In the genomic region with DNA sequence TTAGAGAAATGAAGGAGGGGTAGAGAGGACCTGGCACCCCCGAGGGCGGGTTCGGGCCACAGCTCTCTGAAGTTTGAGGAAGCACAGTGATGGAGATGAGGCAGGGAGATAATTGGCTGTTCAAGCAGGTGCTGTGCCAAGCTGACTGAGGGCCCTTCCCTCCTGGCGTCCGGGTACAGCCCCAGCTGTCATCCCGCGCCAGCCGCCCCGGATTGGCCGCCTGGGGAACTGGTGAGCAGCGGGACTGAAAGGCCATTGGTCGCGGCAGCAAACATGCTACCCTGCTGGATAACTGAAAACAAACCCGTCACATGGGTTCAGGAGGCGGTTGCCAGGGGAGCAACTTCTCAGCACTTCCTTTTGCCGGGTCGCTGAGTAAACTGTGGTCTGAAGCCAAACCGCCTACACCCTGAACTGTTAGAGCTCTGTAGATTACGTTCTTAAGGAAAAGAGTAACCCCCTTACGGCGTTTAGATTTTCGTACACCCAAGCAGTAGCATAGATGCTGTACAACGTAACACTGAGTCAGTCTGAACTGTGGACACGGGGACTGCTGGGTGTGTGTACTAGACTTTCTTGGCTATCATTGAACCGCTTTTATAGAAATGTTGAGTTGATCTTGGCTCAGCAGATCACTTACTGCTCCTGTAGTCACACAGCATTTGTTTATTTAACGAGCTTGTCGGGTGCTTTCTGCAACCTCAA, we compare ENCODE assay signal across 8 cellular contexts. TPM values are rescaled to one million over a fixed set of nuclear protein-coding genes. Genes with fewer than 3 reads are reported as not detected.
A peak's percentile ranks its signal among the peaks of the same experiment; 100 is the strongest.
DNase-seq lines count a peak whose midpoint lies in the region; ATAC-seq and TF ChIP-seq lines count a peak whose summit lies in the region.

No MANE protein-coding gene starts in this region.

- H3K9me3 ChIP-seq in naive thymus-derived CD4-positive, alpha-beta T cell (ENCODE audit: control insufficient read depth in 2 of 3, low read length in 3 of 3) = no peaks in the 10 kb centered on the region

- peak overlapping the region; percentile 88 for H3K4me3 Mint-ChIP-seq in GM23338
- H3K4me3 Mint-ChIP-seq in activated T-helper 17 cell treated with anti-CD3 and anti-CD28 coated beads, Interleukin-2, amount 50 U/mL, for 72 hours = peak overlapping the region; percentile 92
- peak overlapping the region; percentile 88 to 97 (median 93) for H3K4me3 Mint-ChIP-seq in naive thymus-derived CD4-positive, alpha-beta T cell
- H3K4me3 Mint-ChIP-seq in stimulated activated memory B cell treated with anti-CD40 and anti-IgM and Interleukin-4, amounts not matched to agents 10 μg/mL and 1 μg/mL and 100 μg/mL, for 72 hours = peak overlapping the region; percentile 99

- CTCF ChIA-PET in naive thymus-derived CD4-positive, alpha-beta T cell (lab: Charles Lee) = interaction anchor here (0.8 to 2.1 kb wide), 4 partner anchors 27 to 94 kb away, joined by 3 to 8 read pairs (median 6); no protein-coding TSS in a partner anchor

- H3K9me3 Mint-ChIP-seq in GM23338 = no peaks in the 10 kb centered on the region; the same call in 2 of the 3 replicates
- H3K9me3 Mint-ChIP-seq in activated T-helper 17 cell treated with anti-CD3 and anti-CD28 coated beads, Interleukin-2, amount 50 U/mL, for 72 hours = no peaks in the 10 kb centered on the region
- H3K9me3 Mint-ChIP-seq in naive thymus-derived CD4-positive, alpha-beta T cell = peaks cover 0 to 6% (median 0%) of the 10 kb centered on the region in 11 donors
- H3K9me3 Mint-ChIP-seq in stimulated activated memory B cell treated with anti-CD40 and anti-IgM and Interleukin-4, amounts not matched to agents 10 μg/mL and 1 μg/mL and 100 μg/mL, for 72 hours = peaks cover 3% of the 10 kb centered on the region

- H3K4me1 ChIP-seq in GM23338 (ENCODE audit: insufficient read depth) = peaks cover 39% of the 10 kb centered on the region
- H3K4me1 ChIP-seq in naive thymus-derived CD4-positive, alpha-beta T cell (ENCODE audit: control insufficient read depth in 2 of 2, insufficient read depth in 2 of 2, low read length in 2 of 2) = peaks cover 22 to 37% of the 10 kb centered on the region in 2 donors

- peaks cover 6% of the 10 kb centered on the region for H3K27me3 Mint-ChIP-seq in GM23338 (ENCODE audit: insufficient read depth, low read depth, poor library complexity)
- no peaks in the 10 kb centered on the region for H3K27me3 Mint-ChIP-seq in activated T-helper 17 cell treated with anti-CD3 and anti-CD28 coated beads, Interleukin-2, amount 50 U/mL, for 72 hours
- peaks cover 0 to 3% (median 0%) of the 10 kb centered on the region in 5 donors for H3K27me3 Mint-ChIP-seq in naive thymus-derived CD4-positive, alpha-beta T cell
- H3K27me3 Mint-ChIP-seq in stimulated activated memory B cell treated with anti-CD40 and anti-IgM and Interleukin-4, amounts not matched to agents 10 μg/mL and 1 μg/mL and 100 μg/mL, for 72 hours = no peaks in the 10 kb centered on the region

- H3K4me1 Mint-ChIP-seq in GM23338 = peaks cover 35% of the 10 kb centered on the region
- H3K4me1 Mint-ChIP-seq in activated T-helper 17 cell treated with anti-CD3 and anti-CD28 coated beads, Interleukin-2, amount 50 U/mL, for 72 hours = peaks cover 25% of the 10 kb centered on the region
- peaks cover 23 to 62% (median 42%) of the 10 kb centered on the region in 7 donors for H3K4me1 Mint-ChIP-seq in naive thymus-derived CD4-positive, alpha-beta T cell
- H3K4me1 Mint-ChIP-seq in stimulated activated memory B cell treated with anti-CD40 and anti-IgM and Interleukin-4, amounts not matched to agents 10 μg/mL and 1 μg/mL and 100 μg/mL, for 72 hours = peaks cover 43% of the 10 kb centered on the region

- H3K36me3 ChIP-seq in GM23338 (ENCODE audit: insufficient read depth) = peaks cover 23% of the 10 kb centered on the region
- H3K36me3 ChIP-seq in naive thymus-derived CD4-positive, alpha-beta T cell (ENCODE audit: control insufficient read depth in 2 of 3, insufficient read depth in 3 of 3, low read length in 3 of 3) = peaks cover 2 to 13% (median 4%) of the 10 kb centered on the region in 3 experiments

- POLR2A ChIA-PET in naive thymus-derived CD4-positive, alpha-beta T cell (lab: Charles Lee) = interaction anchor here (0.9 to 4.8 kb wide), 15 partner anchors 8 to 371 kb away, joined by 3 to 50 read pairs (median 5); partner anchors contain the start of gene PAXIP1

- H3K79me2 ChIP-seq in GM23338 (replicated peaks; ENCODE audit: insufficient read depth) = peaks cover 58% of the 10 kb centered on the region

- TF ChIP-seq CTCF in GM23338 (conservative IDR thresholded peaks at IDR 0.05; ENCODE audit: low read depth in 2 of 2) = no peak
- TF ChIP-seq CTCF in fibroblast of mammary gland (conservative IDR thresholded peaks at IDR 0.05; ENCODE audit: control insufficient read depth, insufficient read depth, low read depth, low read length) = no peak

- H3K27ac Mint-ChIP-seq in GM23338 = no peak overlapping the region; the same call in 1 of the 2 replicates
- peak overlapping the region; percentile 95 for H3K27ac Mint-ChIP-seq in activated T-helper 17 cell treated with anti-CD3 and anti-CD28 coated beads, Interleukin-2, amount 50 U/mL, for 72 hours
- H3K27ac Mint-ChIP-seq in naive thymus-derived CD4-positive, alpha-beta T cell = peak overlapping the region; percentile 91 to 99 (median 97)
- H3K27ac Mint-ChIP-seq in stimulated activated memory B cell treated with anti-CD40 and anti-IgM and Interleukin-4, amounts not matched to agents 10 μg/mL and 1 μg/mL and 100 μg/mL, for 72 hours = peak overlapping the region; percentile 94

- peak overlapping the region; percentile 98 for H3K4me2 ChIP-seq in GM23338

- H3K27me3 ChIP-seq in GM23338 (ENCODE audit: insufficient read depth) = no peaks in the 10 kb centered on the region
- no peaks in the 10 kb centered on the region for H3K27me3 ChIP-seq in naive thymus-derived CD4-positive, alpha-beta T cell (ENCODE audit: control insufficient read depth in 2 of 2, insufficient read depth in 2 of 2, low read length in 2 of 2)

- 0 out of 2 replicates have a peak overlapping the region, but pooled peaks have one; percentile 70 for H3K27ac ChIP-seq in GM23338 (ENCODE audit: low read depth)
- peak overlapping the region; percentile 78 for H3K27ac ChIP-seq in naive thymus-derived CD4-positive, alpha-beta T cell (ENCODE audit: low read depth, low read length)

- peaks cover 44% of the 10 kb centered on the region for H3K36me3 Mint-ChIP-seq in GM23338 (ENCODE audit: low read depth)
- H3K36me3 Mint-ChIP-seq in activated T-helper 17 cell treated with anti-CD3 and anti-CD28 coated beads, Interleukin-2, amount 50 U/mL, for 72 hours (ENCODE audit: low read depth) = peaks cover 70% of the 10 kb centered on the region
- peaks cover 0 to 37% (median 0%) of the 10 kb centered on the region in 5 donors for H3K36me3 Mint-ChIP-seq in naive thymus-derived CD4-positive, alpha-beta T cell
- H3K36me3 Mint-ChIP-seq in stimulated activated memory B cell treated with anti-CD40 and anti-IgM and Interleukin-4, amounts not matched to agents 10 μg/mL and 1 μg/mL and 100 μg/mL, for 72 hours = peaks cover 32% of the 10 kb centered on the region

- H3F3A ChIP-seq in GM23338 (replicated peaks; ENCODE audit: low read depth) = no peaks in the 10 kb centered on the region

- intact Hi-C loops in naive thymus-derived CD4-positive, alpha-beta T cell (cut with micrococcal nuclease) = loop anchor here (1.0 to 5.0 kb wide), 10 partner anchors 37 to 1342 kb away; partner anchors contain the start of genes RBM33 (in 1 of the 2) and RNF32 (in 1 of the 2)

- DNase-seq in Daoy (ENCODE audit: low read depth) (peak; percentile 99), GM23338 (ENCODE audit: low spot score) (peak; percentile 95), LHCN-M2 (ENCODE audit: low read depth) (peak; percentile 97), RPMI7951 (ENCODE audit: low read depth) (peak; percentile 97), fibroblast of mammary gland (ENCODE audit: low read depth) (peak; percentile 97)
- DNase-seq in naive thymus-derived CD4-positive, alpha-beta T cell = peak; percentile 86 to 98 (median 98)

- H3K4me3 ChIP-seq in GM23338 (peak overlapping the region; percentile 87), fibroblast of mammary gland (ENCODE audit: control insufficient read depth, low read depth, low read length) (peak overlapping the region; percentile 67)
- H3K4me3 ChIP-seq in naive thymus-derived CD4-positive, alpha-beta T cell (ENCODE audit: low read length) = peak overlapping the region; percentile 73

- H2AFZ ChIP-seq in GM23338 = no peak overlapping the region

- peak; percentile 76 for ATAC-seq in GM23338
- ATAC-seq in activated T-helper 17 cell treated with anti-CD3 and anti-CD28 coated beads, Interleukin-2, amount 50 U/mL, for 72 hours (replicated peaks) = peak; percentile 78
- ATAC-seq in naive thymus-derived CD4-positive, alpha-beta T cell = peak; percentile 81
- ATAC-seq in stimulated activated memory B cell treated with anti-CD40 and anti-IgM and Interleukin-4, amounts not matched to agents 10 μg/mL and 1 μg/mL and 100 μg/mL, for 72 hours = peak; percentile 88

- 0 out of 2 replicates have a peak, but pooled peaks cover 5% of the 10 kb centered on the region for H3K9me2 ChIP-seq in GM23338 (ENCODE audit: insufficient read depth)

- peaks cover 44% of the 10 kb centered on the region for H4K20me1 ChIP-seq in GM23338 (replicated peaks; ENCODE audit: insufficient read depth)

TF ChIP-seq in GM23338, 12 proteins besides CTCF, POLR2A, EP300 and RAD21:
- TF ChIP-seq POLR2AphosphoS5 (IDR thresholded peaks at IDR 0.05; ENCODE audit: low read depth) = peak; percentile 34; the same call in 1 of the 2 replicates
- no peak for TF ChIP-seq ZNF331 (CRISPR knock-in tag; IDR thresholded peaks at IDR 0.05; ENCODE audit: low read depth)
- TF ChIP-seq EZH2 (IDR thresholded peaks at IDR 0.05; ENCODE audit: low read depth, unreplicated experiment) = no peak
- no peak for TF ChIP-seq JUNB (IDR thresholded peaks at IDR 0.05; ENCODE audit: unreplicated experiment)
- TF ChIP-seq CREB1 (CRISPR knock-in tag; IDR thresholded peaks at IDR 0.05; ENCODE audit: low read depth) = no peak
- TF ChIP-seq NANOG (IDR thresholded peaks at IDR 0.05; ENCODE audit: borderline replicate concordance) = no peak

RNA-seq across cellular contexts. Expression of gene INSIG1, which starts 1.3 kb away (rescaled TPM):
- total RNA-seq in Daoy (2014; rRNA removed; shearing (Covaris generic)) = 76.9 and 83.7 TPM in 2 replicates
- total RNA-seq in GM23338 (2014; rRNA removed; shearing (Covaris generic)) = 106 and 131 TPM in 2 replicates
- polyA plus RNA-seq in GM23338 (2016; fragmentation: Nextera tagmentation; extraction: Ambion mirVana) = 70.3 and 71.5 TPM in 2 replicates
- 84.6 and 105 TPM in 2 replicates for total RNA-seq in LHCN-M2 (2014; rRNA removed)
- polyA plus RNA-seq in LHCN-M2 (2012) = 63.1 TPM
- 108 and 114 TPM in 2 replicates for total RNA-seq in RPMI7951 (2014; rRNA removed; shearing (Covaris generic))
- total RNA-seq in activated T-helper 17 cell treated with anti-CD3 and anti-CD28 coated beads, Interleukin-2, amount 50 U/mL, for 72 hours = 100 to 1,000 TPM; 140 to 216 TPM
- total RNA-seq in naive thymus-derived CD4-positive, alpha-beta T cell = 10 to 100 TPM; 43.6 to 70.0 (median 46.5) TPM
- 10 to 100 TPM; 22.2 to 33.2 TPM for polyA plus RNA-seq in naive thymus-derived CD4-positive, alpha-beta T cell

Comparison
In these comparisons a context has a peak if more than half of its experiments do, and no peak if none do; other contexts are left out.
1. Peak in every context shown above with its lines: DNase-seq, ATAC-seq, H3K4me3 ChIP-seq and H3K27ac ChIP-seq.